Comparison of ENCODE assay signal across 8 cellular contexts in genomic region chr22:42343136-42343484, GRCh38.
DNase-seq lines count a peak whose midpoint lies in the region; ATAC-seq and TF ChIP-seq lines count a peak whose summit lies in the region.

No MANE protein-coding gene starts in this region.

- TF ChIP-seq EP300 in gastroesophageal sphincter (IDR thresholded peaks at IDR 0.05), result no peak

- H3K9me3 ChIP-seq in gastroesophageal sphincter, result no peaks in the 10 kb centered on the region
- no peaks in the 10 kb centered on the region for H3K9me3 ChIP-seq in stomach smooth muscle (ENCODE audit: control insufficient read depth in 2 of 2, low read length in 2 of 2)

- peak overlapping the region; percentile 21 to 57 for H3K9ac ChIP-seq in stomach smooth muscle (ENCODE audit: low read length in 2 of 2)

- peak overlapping the region; percentile 72 for H3K4me3 Mint-ChIP-seq in T-helper 2 cell treated with Interferon-gamma antibody and Interleukin-4, amounts not matched to agents 5 μg/mL and 100 μg/mL, for 36 hours

- no peak overlapping the region for H3K27ac Mint-ChIP-seq in T-helper 2 cell treated with Interferon-gamma antibody and Interleukin-4, amounts not matched to agents 5 μg/mL and 100 μg/mL, for 36 hours

- peaks cover 0 to 46% (median 4%) of the 10 kb centered on the region in 3 donors for H3K4me1 ChIP-seq in gastroesophageal sphincter
- peaks cover 39% of the 10 kb centered on the region for H3K4me1 ChIP-seq in stomach smooth muscle (ENCODE audit: control insufficient read depth, insufficient read depth, low read length)

- H3K4me1 Mint-ChIP-seq in T-helper 2 cell treated with Interferon-gamma antibody and Interleukin-4, amounts not matched to agents 5 μg/mL and 100 μg/mL, for 36 hours (ENCODE audit: low read depth), result no peaks in the 10 kb centered on the region

- H3K27me3 ChIP-seq in gastroesophageal sphincter (no peaks in the 10 kb centered on the region), stomach smooth muscle (ENCODE audit: control insufficient read depth in 1 of 2, insufficient read depth in 2 of 2, low read length in 2 of 2) (no peaks in the 10 kb centered on the region)

- H3K9me3 Mint-ChIP-seq in T-helper 2 cell treated with Interferon-gamma antibody and Interleukin-4, amounts not matched to agents 5 μg/mL and 100 μg/mL, for 36 hours, result no peaks in the 10 kb centered on the region

- no peaks in the 10 kb centered on the region for H3K36me3 Mint-ChIP-seq in T-helper 2 cell treated with Interferon-gamma antibody and Interleukin-4, amounts not matched to agents 5 μg/mL and 100 μg/mL, for 36 hours (ENCODE audit: low read depth)

- DNase-seq in NCI-H345 (lab: John Stamatoyannopoulos, UW), result peak; percentile 26
- DNase-seq in NCI-H345 treated with DMSO at 0.1 percent for 48 hours (lab: John Stamatoyannopoulos, UW; ENCODE audit: unreplicated experiment), result no peak
- no peak for DNase-seq in T-helper 2 cell treated with Interferon-gamma antibody and Interleukin-4, amounts not matched to agents 5 μg/mL and 100 μg/mL, for 36 hours (ENCODE audit: low spot score)
- no peak for DNase-seq in pons (ENCODE audit: low spot score)
- no peak for DNase-seq in NCI-H2107 (lab: John Stamatoyannopoulos, UW)

- H3K27ac ChIP-seq in gastroesophageal sphincter (peak overlapping the region in 3 of 4 donors; percentile 66 to 74 (median 72)), stomach smooth muscle (ENCODE audit: low read length) (no peak overlapping the region)

- H3K27me3 Mint-ChIP-seq in T-helper 2 cell treated with Interferon-gamma antibody and Interleukin-4, amounts not matched to agents 5 μg/mL and 100 μg/mL, for 36 hours (ENCODE audit: low read depth), result peaks cover 20% of the 10 kb centered on the region

- ATAC-seq in gastroesophageal sphincter (no peak), HG02981 (IDR thresholded peaks at IDR 0.05; ENCODE audit: unreplicated experiment) (no peak)

- no peak for TF ChIP-seq CTCF in gastroesophageal sphincter (IDR thresholded peaks at IDR 0.05)

- H3K4me3 ChIP-seq in gastroesophageal sphincter (peak overlapping the region; percentile 44 to 60), stomach smooth muscle (ENCODE audit: low read length in 2 of 2) (peak overlapping the region; percentile 63 to 71)

- H3K36me3 ChIP-seq in gastroesophageal sphincter (no peaks in the 10 kb centered on the region), stomach smooth muscle (ENCODE audit: control insufficient read depth in 2 of 2, insufficient read depth in 2 of 2, low read length in 2 of 2) (no peaks in the 10 kb centered on the region)

- no peak for TF ChIP-seq POLR2A in gastroesophageal sphincter (IDR thresholded peaks at IDR 0.05)

- WGBS in gastroesophageal sphincter (ENCODE audit: low coverage in 1 of 2), 2 donors, result 43 to 74% methylated on average over 4 to 6 of the region's 27 CpGs
